Comparison of ENCODE assay signal across 12 cellular contexts in the genomic region with DNA sequence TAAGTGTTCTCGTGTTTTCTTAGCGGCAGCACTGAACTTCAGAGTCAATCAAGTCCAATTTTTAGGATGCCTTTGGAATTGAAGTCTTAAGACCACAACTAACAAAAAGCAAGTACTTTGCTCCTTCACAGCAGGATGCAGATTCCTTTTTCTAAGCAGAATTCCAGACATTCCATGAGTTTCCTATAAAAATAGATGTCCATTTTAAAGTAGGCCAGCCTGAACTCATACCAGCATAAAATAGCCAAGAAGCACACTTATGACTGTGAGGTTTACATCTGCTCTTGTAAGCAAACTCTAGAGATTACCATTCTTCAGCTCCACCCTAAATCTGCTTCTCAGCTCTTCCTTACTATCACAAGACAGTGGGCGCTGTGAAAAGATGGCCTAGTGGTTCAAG.
DNase-seq lines count a peak whose midpoint lies in the region; TF ChIP-seq lines count a peak whose summit lies in the region.
"Had no signal": no experiment of that assay in that cellular context is flagged by ENCODE, and none has a peak within 500 bp of the region (broad histone marks: within the 10 kb centered on the region; RNA-seq: fewer than 3 reads in every experiment).

No MANE protein-coding gene starts in this region.

- H3K36me3 ChIP-seq in cardiac muscle cell (no peaks in the 10 kb centered on the region), MG63 (no peaks in the 10 kb centered on the region), prostate gland (no peaks in the 10 kb centered on the region)

- peaks cover 22% of the 10 kb centered on the region for H3K4me1 ChIP-seq in cardiac muscle cell (ENCODE audit: low read depth)
- no peaks in the 10 kb centered on the region for H3K4me1 ChIP-seq in prostate gland (replicated peaks)

- H3K36me3 Mint-ChIP-seq in immature natural killer cell: peaks cover 0 to 5% (median 0%) of the 10 kb centered on the region in 3 donors

- peak overlapping the region; percentile 73 for H3K27ac ChIP-seq in cardiac muscle cell
- H3K27ac ChIP-seq in prostate gland: no peak overlapping the region

- TF ChIP-seq CTCF in cardiac muscle cell (IDR thresholded peaks at IDR 0.05; ENCODE audit: low read depth, low read length) (no peak), cardiac fibroblast (IDR thresholded peaks at IDR 0.05; ENCODE audit: low read depth, low read length) (no peak), prostate gland (IDR thresholded peaks at IDR 0.05) (no peak)

- H3K4me3 Mint-ChIP-seq in immature natural killer cell: peak overlapping the region in 3 of 5 donors; percentile 14 to 49 (median 30)

- WGBS in prostate gland: 88% methylated on average over 3 of the region's 3 CpGs

- H3K9me3 Mint-ChIP-seq in immature natural killer cell: no peaks in the 10 kb centered on the region

- H3K9me3 ChIP-seq in cardiac muscle cell (ENCODE audit: low read depth) (no peaks in the 10 kb centered on the region), MG63 (no peaks in the 10 kb centered on the region), prostate gland (no peaks in the 10 kb centered on the region)

- peak overlapping the region in 5 of 6 donors; percentile 18 to 74 (median 47) for H3K27ac Mint-ChIP-seq in immature natural killer cell

- H3K4me3 ChIP-seq in cardiac muscle cell (no peak overlapping the region), cardiac fibroblast (replicated peaks in 1 of 2; ENCODE audit: low read depth in 2 of 2, low read length in 2 of 2) (no peak overlapping the region), MG63 (no peak overlapping the region), prostate gland (no peak overlapping the region)

- DNase-seq in cardiac muscle cell (ENCODE audit: low read depth in 1 of 2, low spot score in 1 of 2) (peak in 1 of 2 donors; percentile 41), cardiac septum (ENCODE audit: low spot score) (no peak), cardiac fibroblast (ENCODE audit: low read depth in 2 of 2) (peak; percentile 18 to 54), immature natural killer cell (no peak), MG63 (no peak), HuH-7 (ENCODE audit: low spot score) (no peak), NCI-H187 treated with DMSO at 0.1 percent for 48 hours (lab: John Stamatoyannopoulos, UW) (no peak), prostate gland (ENCODE audit: low spot score) (no peak)
- DNase-seq: activated CD4-positive, CD25-positive, alpha-beta regulatory T cell treated with anti-CD3 and anti-CD28 coated beads, Interleukin-2, amount 50 U/mL, for 72 hours; DND-41; NCI-H526 treated with DMSO at 0.1 percent for 48 hours; retina had no signal

- no peaks in the 10 kb centered on the region for H3K27me3 ChIP-seq in cardiac muscle cell
- H3K27me3 ChIP-seq in MG63: no peaks in the 10 kb centered on the region
- no peaks in the 10 kb centered on the region for H3K27me3 ChIP-seq in prostate gland (replicated peaks; ENCODE audit: insufficient read depth)

- intact Hi-C loops in cardiac septum (cut with DNase I): no loop called here
- intact Hi-C loops in prostate gland (cut with DNase I): no loop called here

- peaks cover 0 to 1% (median 0%) of the 10 kb centered on the region in 3 donors for H3K27me3 Mint-ChIP-seq in immature natural killer cell (ENCODE audit: low read depth in 3 of 3)

- no peak for TF ChIP-seq POLR2A in prostate gland (IDR thresholded peaks at IDR 0.05)

- peaks cover 44 to 63% of the 10 kb centered on the region in 2 donors for H3K4me1 Mint-ChIP-seq in immature natural killer cell

Comparison
In these comparisons a context has a peak if more than half of its experiments do, and no peak if none do; other contexts are left out.
1. DNase-seq: peak in cardiac fibroblast (2 of 2); none in cardiac septum (single experiment), immature natural killer cell (0 of 3), MG63 (single experiment), HuH-7 (single experiment), NCI-H187 treated with DMSO at 0.1 percent for 48 hours (single experiment) and prostate gland (single experiment).